ENCODE assay signal across 10 cellular contexts in genomic region chr12:108804361-108804949, GRCh38. TPM values are rescaled to one million over a fixed set of nuclear protein-coding genes. Genes with fewer than 3 reads are reported as not detected.
DNase-seq lines count a peak whose midpoint lies in the region; ATAC-seq and TF ChIP-seq lines count a peak whose summit lies in the region.
"Had no signal": no experiment of that assay in that cellular context is flagged by ENCODE, and none has a peak within 500 bp of the region (broad histone marks: within the 10 kb centered on the region; RNA-seq: fewer than 3 reads in every experiment).

No MANE protein-coding gene starts in this region.

- H3K36me3 ChIP-seq in BE2C = peaks cover 33% of the 10 kb centered on the region
- peaks cover 98% of the 10 kb centered on the region for H3K36me3 ChIP-seq in RWPE2 (ENCODE audit: low read depth)
- peaks cover 29 to 32% of the 10 kb centered on the region in 2 experiments for H3K36me3 ChIP-seq in trophoblast cell (ENCODE audit: control insufficient read depth in 1 of 2, insufficient read depth in 2 of 2, low read length in 2 of 2)

- no peak overlapping the region for H4K12ac ChIP-seq in trophoblast cell (ENCODE audit: low read depth, low read length)

- no peak overlapping the region for H3K4me3 ChIP-seq in BE2C (ENCODE audit: low read depth, low read length)
- no peak overlapping the region for H3K4me3 ChIP-seq in RWPE2 (ENCODE audit: severe bottlenecking)
- H3K4me3 ChIP-seq in fibroblast of mammary gland (ENCODE audit: control insufficient read depth, low read depth, low read length) = no peak overlapping the region
- H3K4me3 ChIP-seq in trophoblast cell (ENCODE audit: low read depth, low read length) = no peak overlapping the region

- peak overlapping the region; percentile 7 for H2BK12ac ChIP-seq in trophoblast cell (ENCODE audit: low read length)

- DNase-seq in BE2C (peak; percentile 37), RWPE2 (ENCODE audit: low spot score) (no peak), fibroblast of mammary gland (ENCODE audit: low read depth) (peak; percentile 93), trophoblast cell (no peak), mesenteric fat pad (ENCODE audit: low spot score) (no peak), COLO829 (ENCODE audit: low spot score) (no peak)
- no peak for DNase-seq in stimulated activated CD8-positive, alpha-beta memory T cell treated with anti-CD3 and anti-CD28 coated beads, Interleukin-4, amount 100 ng/mL, for 48 hours
- DNase-seq: effector memory CD4-positive, alpha-beta T cell; stimulated activated CD4-positive, alpha-beta T cell treated with anti-CD3 and anti-CD28 coated beads, Interleukin-4, amount 100 ng/mL, for 24 hours had no signal

- peak; percentile 2; the same call in 1 of the 2 replicates for TF ChIP-seq CTCF in BE2C (IDR thresholded peaks at IDR 0.05; ENCODE audit: low read depth, low read length)
- no peak for TF ChIP-seq CTCF in RWPE2 (IDR thresholded peaks at IDR 0.05; ENCODE audit: poor library complexity, severe bottlenecking)
- no peak for TF ChIP-seq CTCF in fibroblast of mammary gland (conservative IDR thresholded peaks at IDR 0.05; ENCODE audit: control insufficient read depth, insufficient read depth, low read depth, low read length)

- no peak for ATAC-seq in RWPE2 (ENCODE audit: low read depth)
- ATAC-seq in GM18502 (IDR thresholded peaks at IDR 0.05; ENCODE audit: poor library complexity, unreplicated experiment) = no peak

- no peaks in the 10 kb centered on the region for H3K9me3 ChIP-seq in BE2C
- no peaks in the 10 kb centered on the region for H3K9me3 ChIP-seq in RWPE2 (ENCODE audit: severe bottlenecking)
- H3K9me3 ChIP-seq in trophoblast cell (ENCODE audit: insufficient read depth, low read depth, low read length) = no peaks in the 10 kb centered on the region

- H3K79me2 ChIP-seq in trophoblast cell (ENCODE audit: control insufficient read depth, insufficient read depth, low read length, poor library complexity) = peaks cover 6% of the 10 kb centered on the region

- H2AK5ac ChIP-seq in trophoblast cell (ENCODE audit: low read length) = no peak overlapping the region

- H3K4ac ChIP-seq in trophoblast cell (ENCODE audit: low read depth, low read length) = peak overlapping the region; percentile 13

- H3K18ac ChIP-seq in trophoblast cell (ENCODE audit: low read length) = peak overlapping the region; percentile 25

- no peak overlapping the region for H3K23ac ChIP-seq in trophoblast cell (ENCODE audit: low read length)

- no peaks in the 10 kb centered on the region for H3K4me1 ChIP-seq in BE2C
- peaks cover 8% of the 10 kb centered on the region for H3K4me1 ChIP-seq in RWPE2 (ENCODE audit: insufficient read depth, poor library complexity, severe bottlenecking)
- peaks cover 31 to 33% of the 10 kb centered on the region in 2 experiments for H3K4me1 ChIP-seq in trophoblast cell (ENCODE audit: control insufficient read depth in 1 of 2, insufficient read depth in 2 of 2, low read length in 2 of 2)

- H3K27ac ChIP-seq in RWPE2 (ENCODE audit: poor library complexity, severe bottlenecking) (peak overlapping the region; percentile 31), trophoblast cell (ENCODE audit: low read depth, low read length) (peak overlapping the region; percentile 92)

- peak overlapping the region; percentile 10 for H3K4me2 ChIP-seq in trophoblast cell (ENCODE audit: low read length)

- H3K27me3 ChIP-seq in BE2C (no peaks in the 10 kb centered on the region), RWPE2 (ENCODE audit: insufficient read depth, poor library complexity, severe bottlenecking) (no peaks in the 10 kb centered on the region), trophoblast cell (ENCODE audit: insufficient read depth, low read length) (no peaks in the 10 kb centered on the region)

- peaks cover 37% of the 10 kb centered on the region for H3K79me1 ChIP-seq in trophoblast cell (ENCODE audit: low read length)

- H2BK5ac ChIP-seq in trophoblast cell (ENCODE audit: low read depth, low read length, poor library complexity) = peak overlapping the region; percentile 80

- H3K9ac ChIP-seq in trophoblast cell (ENCODE audit: low read length) = no peak overlapping the region

- H2AFZ ChIP-seq in trophoblast cell (ENCODE audit: insufficient read depth, low read length, poor library complexity) = no peak overlapping the region

- peak overlapping the region; percentile 69 for H4K8ac ChIP-seq in trophoblast cell (ENCODE audit: low read depth, low read length)

- H4K91ac ChIP-seq in trophoblast cell (ENCODE audit: low read depth, low read length) = peak overlapping the region; percentile 91

- H3K14ac ChIP-seq in trophoblast cell (ENCODE audit: low read length) = peak overlapping the region; percentile 5

- peak overlapping the region; percentile 48 for H2BK120ac ChIP-seq in trophoblast cell (ENCODE audit: insufficient read depth, low read length, poor library complexity)

- no CpG with 5 or more reads among the region's 10 CpGs for WGBS in trophoblast cell (ENCODE audit: extremely low coverage, insufficient coverage, insufficient read length)

RNA-seq across cellular contexts. Expression of gene SSH1, which starts 52.9 kb away (rescaled TPM):
- 21.5 TPM for polyA plus RNA-seq in BE2C (2012; ENCODE audit: insufficient read depth, insufficient read length, low read depth)
- 28.2 and 30.2 TPM in 2 replicates for polyA plus RNA-seq in trophoblast cell (2013)
- 63.2 TPM for total RNA-seq in mesenteric fat pad

Comparison
In these comparisons a context has a peak if more than half of its experiments do, and no peak if none do; other contexts are left out.
1. DNase-seq: peak in BE2C (single experiment) and fibroblast of mammary gland (single experiment); none in RWPE2 (single experiment), trophoblast cell (0 of 2), mesenteric fat pad (single experiment), stimulated activated CD8-positive, alpha-beta memory T cell treated with anti-CD3 and anti-CD28 coated beads, Interleukin-4, amount 100 ng/mL, for 48 hours (single experiment) and COLO829 (single experiment).